ENCODE assay signal across 1 cellular context in genomic region chr16:88237314-88237713, GRCh38.
TF ChIP-seq lines count a peak whose summit lies in the region.

No MANE protein-coding gene starts in this region.

TF ChIP-seq in K562, 482 proteins besides CTCF, POLR2A, EP300 and RAD21:
- TF ChIP-seq RBFOX2 (IDR thresholded peaks at IDR 0.05; ENCODE audit: low read depth, low read length): peak; percentile 33; the same call in 1 of the 2 replicates
